Comparison of ENCODE assay signal across 9 cellular contexts in the genomic region with DNA sequence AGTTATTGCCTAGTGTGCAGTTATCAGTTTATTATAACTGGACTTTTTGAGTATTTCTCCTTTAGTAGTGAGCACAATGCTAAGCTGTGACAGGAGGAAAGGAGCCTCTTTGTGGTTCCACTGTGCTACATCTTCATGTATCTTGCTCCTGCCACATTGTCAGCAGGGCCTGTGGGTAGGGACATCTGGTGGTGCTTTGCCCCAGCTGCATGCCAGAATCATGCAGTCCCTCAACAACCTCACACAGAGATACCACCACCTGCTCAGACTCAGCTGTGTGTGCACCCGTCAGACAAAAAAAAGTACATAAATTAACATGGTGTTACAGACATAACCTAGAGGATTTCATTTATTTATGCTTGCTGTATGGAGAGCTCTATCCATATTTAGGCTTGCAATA. TPM values are rescaled to one million over a fixed set of nuclear protein-coding genes. Genes with fewer than 3 reads are reported as not detected.
DNase-seq lines count a peak whose midpoint lies in the region; ATAC-seq, FAIRE-seq and TF ChIP-seq lines count a peak whose summit lies in the region.
"Had no signal": no experiment of that assay in that cellular context is flagged by ENCODE, and none has a peak within 500 bp of the region (broad histone marks: within the 10 kb centered on the region; RNA-seq: fewer than 3 reads in every experiment).

No MANE protein-coding gene starts in this region.

- intact Hi-C loops in naive thymus-derived CD4-positive, alpha-beta T cell (cut with micrococcal nuclease) = no loop called here
- intact Hi-C loops in stomach (cut with DNase I; ENCODE audit: low total_unique reads) (no loop called here), pancreas (cut with DNase I) (no loop called here)

- H3K27ac ChIP-seq in naive thymus-derived CD4-positive, alpha-beta T cell (ENCODE audit: low read depth, low read length) = no peak overlapping the region
- H3K27ac ChIP-seq in stomach = no peak overlapping the region
- H3K27ac ChIP-seq in pancreas = no peak overlapping the region

- WGBS in stomach, 5 donors = 56 to 80% (median 64%) methylated on average over 1 of the region's 1 CpG
- 72 to 93% methylated on average over 1 of the region's 1 CpG for WGBS in pancreas, 2 donors

- in situ Hi-C loops in KBM-7 (cut with MboI; ENCODE audit: low pct_unique_long_range_greater_than_20kb, low sequenced_read_pairs) = no loop called here

- FAIRE-seq in pancreas (lab: Jason Lieb, UNC) = no peak
- FAIRE-seq: A204.1 had no signal

- H3K4me1 Mint-ChIP-seq in activated naive CD8-positive, alpha-beta T cell treated with anti-CD3 and anti-CD28 coated beads for 36 hours = peaks cover 6% of the 10 kb centered on the region
- peaks cover 0 to 7% (median 0%) of the 10 kb centered on the region in 7 donors for H3K4me1 Mint-ChIP-seq in naive thymus-derived CD4-positive, alpha-beta T cell

- ATAC-seq in GM21576 (IDR thresholded peaks at IDR 0.05; ENCODE audit: unreplicated experiment) (peak; percentile 87), pancreas (no peak)
- peak; percentile 60 for ATAC-seq in naive thymus-derived CD4-positive, alpha-beta T cell

- POLR2A ChIA-PET in naive thymus-derived CD4-positive, alpha-beta T cell (lab: Charles Lee) = no interaction called here

- CTCF ChIA-PET in naive thymus-derived CD4-positive, alpha-beta T cell (lab: Charles Lee) = no interaction called here

- no peaks in the 10 kb centered on the region for H3K27me3 ChIP-seq in naive thymus-derived CD4-positive, alpha-beta T cell (ENCODE audit: control insufficient read depth in 2 of 2, insufficient read depth in 2 of 2, low read length in 2 of 2)
- H3K27me3 ChIP-seq in stomach (no peaks in the 10 kb centered on the region), pancreas (no peaks in the 10 kb centered on the region)

- TF ChIP-seq EP300 in stomach (IDR thresholded peaks at IDR 0.05) = no peak

- H3K27ac Mint-ChIP-seq in activated naive CD8-positive, alpha-beta T cell treated with anti-CD3 and anti-CD28 coated beads for 36 hours = peak overlapping the region; percentile 16
- H3K27ac Mint-ChIP-seq in naive thymus-derived CD4-positive, alpha-beta T cell = peak overlapping the region in 3 of 9 donors; percentile 14 to 48 (median 43)

- H3K4me3 Mint-ChIP-seq in activated naive CD8-positive, alpha-beta T cell treated with anti-CD3 and anti-CD28 coated beads for 36 hours = no peak overlapping the region
- H3K4me3 Mint-ChIP-seq in naive thymus-derived CD4-positive, alpha-beta T cell = no peak overlapping the region

- no peak for TF ChIP-seq POLR2A in stomach (IDR thresholded peaks at IDR 0.05)

- no peaks in the 10 kb centered on the region for H3K27me3 Mint-ChIP-seq in activated naive CD8-positive, alpha-beta T cell treated with anti-CD3 and anti-CD28 coated beads for 36 hours
- H3K27me3 Mint-ChIP-seq in naive thymus-derived CD4-positive, alpha-beta T cell = no peaks in the 10 kb centered on the region

- no peaks in the 10 kb centered on the region for H3K9me3 ChIP-seq in naive thymus-derived CD4-positive, alpha-beta T cell (ENCODE audit: control insufficient read depth in 2 of 3, low read length in 3 of 3)
- H3K9me3 ChIP-seq in stomach = no peaks in the 10 kb centered on the region
- H3K9me3 ChIP-seq in pancreas = no peaks in the 10 kb centered on the region

- no peaks in the 10 kb centered on the region for H3K9me3 Mint-ChIP-seq in activated naive CD8-positive, alpha-beta T cell treated with anti-CD3 and anti-CD28 coated beads for 36 hours
- H3K9me3 Mint-ChIP-seq in naive thymus-derived CD4-positive, alpha-beta T cell = no peaks in the 10 kb centered on the region

- no peak overlapping the region for H3K4me3 ChIP-seq in naive thymus-derived CD4-positive, alpha-beta T cell (ENCODE audit: low read length)
- H3K4me3 ChIP-seq in stomach = no peak overlapping the region
- no peak overlapping the region for H3K4me3 ChIP-seq in pancreas

- peak; percentile 50 for DNase-seq in DMS53 (lab: John Stamatoyannopoulos, UW)
- no peak for DNase-seq in DMS53 treated with DMSO at 0.1 percent for 48 hours (lab: John Stamatoyannopoulos, UW; ENCODE audit: unreplicated experiment)
- peak; percentile 60 for DNase-seq in KBM-7
- peak; percentile 3 for DNase-seq in activated naive CD8-positive, alpha-beta T cell treated with anti-CD3 and anti-CD28 coated beads for 36 hours
- DNase-seq in naive thymus-derived CD4-positive, alpha-beta T cell = no peak
- no peak for DNase-seq in stomach
- no peak for DNase-seq in pancreas

- H3K4me1 ChIP-seq in naive thymus-derived CD4-positive, alpha-beta T cell (ENCODE audit: control insufficient read depth in 2 of 2, insufficient read depth in 2 of 2, low read length in 2 of 2) = no peaks in the 10 kb centered on the region
- no peaks in the 10 kb centered on the region for H3K4me1 ChIP-seq in stomach
- no peaks in the 10 kb centered on the region for H3K4me1 ChIP-seq in pancreas

- peaks cover 29% of the 10 kb centered on the region for H3K36me3 Mint-ChIP-seq in activated naive CD8-positive, alpha-beta T cell treated with anti-CD3 and anti-CD28 coated beads for 36 hours
- H3K36me3 Mint-ChIP-seq in naive thymus-derived CD4-positive, alpha-beta T cell = peaks cover 5 to 16% (median 9%) of the 10 kb centered on the region in 5 donors

- no peak for TF ChIP-seq CTCF in stomach (IDR thresholded peaks at IDR 0.05)
- no peak for TF ChIP-seq CTCF in pancreas (IDR thresholded peaks at IDR 0.05)

- H3K36me3 ChIP-seq in naive thymus-derived CD4-positive, alpha-beta T cell (ENCODE audit: control insufficient read depth in 2 of 3, insufficient read depth in 3 of 3, low read length in 3 of 3) = peaks cover 0 to 5% (median 0%) of the 10 kb centered on the region in 3 experiments
- H3K36me3 ChIP-seq in stomach = peaks cover 0 to 48% (median 34%) of the 10 kb centered on the region in 4 donors
- peaks cover 0 to 6% (median 0%) of the 10 kb centered on the region in 3 donors for H3K36me3 ChIP-seq in pancreas

RNA-seq across cellular contexts. Expression of gene MIS18BP1, which starts 51.1 kb away (rescaled TPM):
- 10 to 100 TPM; 37.6 to 40.7 TPM for total RNA-seq in activated naive CD8-positive, alpha-beta T cell treated with anti-CD3 and anti-CD28 coated beads for 36 hours
- 10 to 100 TPM; 15.6 to 64.9 (median 29.4) TPM for total RNA-seq in naive thymus-derived CD4-positive, alpha-beta T cell
- 10 to 100 TPM; 12.6 to 14.6 TPM for polyA plus RNA-seq in naive thymus-derived CD4-positive, alpha-beta T cell
- total RNA-seq in stomach = 10 to 100 TPM; 10.7 to 67.7 (median 44.2) TPM
- 1 to 10 TPM; 4.4 to 6.1 (median 5.0) TPM for polyA plus RNA-seq in stomach
- total RNA-seq in pancreas = 10 to 100 TPM in 1 of 6 donors, 1 to 10 TPM in 5; 4.4 to 13.6 (median 7.2) TPM
- polyA plus RNA-seq in pancreas = 1 to 10 TPM; 3.8 to 8.2 TPM

Comparison
In these comparisons a context has a peak if more than half of its experiments do, and no peak if none do; other contexts are left out.
1. DNase-seq: peak in DMS53 (single experiment), KBM-7 (single experiment) and activated naive CD8-positive, alpha-beta T cell treated with anti-CD3 and anti-CD28 coated beads for 36 hours (single experiment); none in DMS53 treated with DMSO at 0.1 percent for 48 hours (single experiment), naive thymus-derived CD4-positive, alpha-beta T cell (0 of 9), stomach (single experiment) and pancreas (0 of 6).
2. ATAC-seq: peak in GM21576 (single experiment) and naive thymus-derived CD4-positive, alpha-beta T cell (single experiment); none in pancreas (0 of 4).